18 cellular contexts compared by ENCODE assay signal in genomic region chr10:49178489-49179471, GRCh38. TPM values are rescaled to one million over a fixed set of nuclear protein-coding genes. Genes with fewer than 3 reads are reported as not detected.
DNase-seq lines count a peak whose midpoint lies in the region; ATAC-seq and TF ChIP-seq lines count a peak whose summit lies in the region.
"Had no signal": no experiment of that assay in that cellular context is flagged by ENCODE, and none has a peak within 500 bp of the region (broad histone marks: within the 10 kb centered on the region; RNA-seq: fewer than 3 reads in every experiment).

No MANE protein-coding gene starts in this region.

- no peak overlapping the region for H3K4me3 ChIP-seq in smooth muscle cell
- H3K4me3 ChIP-seq: cardiac muscle cell, GM23248, left lung had no signal

- intact Hi-C loops in activated T-helper 2 cell treated with anti-CD3 and anti-CD28 coated beads, Interferon-gamma antibody, Interleukin-2, Interleukin-4, amounts not matched to agents 10 μg/mL and 5 μg/mL and 100 μg/mL, durations not matched to agents 14 hours and 24 hours and 36 hours (cut with micrococcal nuclease) = loop anchor here (5.0 kb wide), 1 partner anchor 1334 kb away; no protein-coding TSS in a partner anchor
- intact Hi-C loops in sciatic nerve (cut with DNase I) = no loop called here

- H3K27ac ChIP-seq in smooth muscle cell (ENCODE audit: low read depth) = peak overlapping the region; percentile 90
- H3K27ac ChIP-seq: cardiac muscle cell had no signal

- no peaks in the 10 kb centered on the region for H3K9me3 Mint-ChIP-seq in activated CD8-positive, alpha-beta memory T cell treated with anti-CD3 and anti-CD28 coated beads, Interleukin-2, amount 10 ng/mL, durations not matched to agents 7 days and 5 days (ENCODE audit: low read depth)
- no peaks in the 10 kb centered on the region for H3K9me3 Mint-ChIP-seq in IgD-negative memory B cell
- no peaks in the 10 kb centered on the region for H3K9me3 Mint-ChIP-seq in activated T-helper 2 cell treated with anti-CD3 and anti-CD28 coated beads, Interferon-gamma antibody, Interleukin-2, Interleukin-4, amounts not matched to agents 10 μg/mL and 5 μg/mL and 100 μg/mL, durations not matched to agents 14 hours and 24 hours and 36 hours
- H3K9me3 Mint-ChIP-seq: endodermal cell had no signal

- DNase-seq in activated CD8-positive, alpha-beta memory T cell treated with anti-CD3 and anti-CD28 coated beads, Interleukin-2, amount 10 ng/mL, durations not matched to agents 7 days and 5 days = peak; percentile 38
- no peak for DNase-seq in activated CD8-positive, alpha-beta memory T cell treated with anti-CD3 and anti-CD28 coated beads, Interleukin-2, amount 50 U/mL, for 4 hours
- no peak for DNase-seq in activated T-helper 2 cell treated with anti-CD3 and anti-CD28 coated beads, Interferon-gamma antibody, Interleukin-2, Interleukin-4, amounts not matched to agents 10 μg/mL and 5 μg/mL and 100 μg/mL, durations not matched to agents 14 hours and 24 hours and 36 hours (ENCODE audit: low spot score)
- DNase-seq in smooth muscle cell (lab: John Stamatoyannopoulos, UW; ENCODE audit: unreplicated experiment) (no peak), sciatic nerve (ENCODE audit: low spot score) (no peak)
- DNase-seq: DMS 273 treated with DMSO at 0.1 percent for 48 hours, endodermal cell, GM23248, NCI-H2081 treated with DMSO at 0.1 percent for 48 hours, NCI-H748 treated with DMSO at 0.1 percent for 48 hours, T1000 had no signal

- no peaks in the 10 kb centered on the region for H3K27me3 Mint-ChIP-seq in activated CD8-positive, alpha-beta memory T cell treated with anti-CD3 and anti-CD28 coated beads, Interleukin-2, amount 10 ng/mL, durations not matched to agents 7 days and 5 days
- peaks cover 1% of the 10 kb centered on the region for H3K27me3 Mint-ChIP-seq in IgD-negative memory B cell
- no peaks in the 10 kb centered on the region for H3K27me3 Mint-ChIP-seq in activated T-helper 2 cell treated with anti-CD3 and anti-CD28 coated beads, Interferon-gamma antibody, Interleukin-2, Interleukin-4, amounts not matched to agents 10 μg/mL and 5 μg/mL and 100 μg/mL, durations not matched to agents 14 hours and 24 hours and 36 hours (ENCODE audit: low read depth)
- H3K27me3 Mint-ChIP-seq: activated naive CD8-positive, alpha-beta T cell had no signal

- no peaks in the 10 kb centered on the region for H3K36me3 ChIP-seq in smooth muscle cell (ENCODE audit: low read depth)
- H3K36me3 ChIP-seq: cardiac muscle cell, left lung had no signal

- H3K9ac ChIP-seq in smooth muscle cell (ENCODE audit: low read depth) = no peak overlapping the region

- no peaks in the 10 kb centered on the region for H3K27me3 ChIP-seq in smooth muscle cell (ENCODE audit: low read depth)
- H3K27me3 ChIP-seq: cardiac muscle cell, left lung had no signal

- peaks cover 82% of the 10 kb centered on the region for H3K4me1 Mint-ChIP-seq in activated CD8-positive, alpha-beta memory T cell treated with anti-CD3 and anti-CD28 coated beads, Interleukin-2, amount 10 ng/mL, durations not matched to agents 7 days and 5 days
- peaks cover 60 to 81% (median 76%) of the 10 kb centered on the region in 3 donors for H3K4me1 Mint-ChIP-seq in IgD-negative memory B cell
- H3K4me1 Mint-ChIP-seq in activated T-helper 2 cell treated with anti-CD3 and anti-CD28 coated beads, Interferon-gamma antibody, Interleukin-2, Interleukin-4, amounts not matched to agents 10 μg/mL and 5 μg/mL and 100 μg/mL, durations not matched to agents 14 hours and 24 hours and 36 hours (ENCODE audit: low read depth) = peaks cover 81% of the 10 kb centered on the region

- peaks cover 4% of the 10 kb centered on the region for H3K4me1 ChIP-seq in smooth muscle cell (ENCODE audit: low read depth)

- CTCF ChIA-PET in activated CD8-positive, alpha-beta memory T cell treated with anti-CD3 and anti-CD28 coated beads, Interleukin-2, amount 10 ng/mL, durations not matched to agents 7 days and 5 days (lab: Charles Lee) = interaction anchor here (1.2 to 1.8 kb wide), 2 partner anchors 14 to 22 kb away, joined by 3 to 9 read pairs; no protein-coding TSS in a partner anchor

- H4K20me1 ChIP-seq in smooth muscle cell (ENCODE audit: low read depth) = no peaks in the 10 kb centered on the region

- H3K79me2 ChIP-seq in smooth muscle cell (ENCODE audit: low read depth) = no peaks in the 10 kb centered on the region

- no peaks in the 10 kb centered on the region for H3K9me3 ChIP-seq in smooth muscle cell (replicated peaks; ENCODE audit: low read depth)
- H3K9me3 ChIP-seq: left lung had no signal

- ATAC-seq in activated CD8-positive, alpha-beta memory T cell treated with anti-CD3 and anti-CD28 coated beads, Interleukin-2, amount 10 ng/mL, durations not matched to agents 7 days and 5 days = no peak
- ATAC-seq in HG02970 (IDR thresholded peaks at IDR 0.05; ENCODE audit: low FRiP score, unreplicated experiment) (no peak), sciatic nerve (no peak), esophagus mucosa (no peak)

- WGBS in smooth muscle cell (ENCODE audit: low lambda C conversion rate) = 94% methylated on average over 6 of the region's 6 CpGs

- TF ChIP-seq CTCF in smooth muscle cell (IDR thresholded peaks at IDR 0.05; ENCODE audit: borderline replicate concordance, insufficient read depth, poor library complexity, severe bottlenecking) = no peak

- H3F3A ChIP-seq in smooth muscle cell (ENCODE audit: low read depth) = peaks cover 5% of the 10 kb centered on the region

- no peak overlapping the region for H3K4me2 ChIP-seq in smooth muscle cell

- H3K36me3 Mint-ChIP-seq in activated CD8-positive, alpha-beta memory T cell treated with anti-CD3 and anti-CD28 coated beads, Interleukin-2, amount 10 ng/mL, durations not matched to agents 7 days and 5 days = peaks cover 14% of the 10 kb centered on the region
- H3K36me3 Mint-ChIP-seq in IgD-negative memory B cell = no peaks in the 10 kb centered on the region
- peaks cover 55% of the 10 kb centered on the region for H3K36me3 Mint-ChIP-seq in activated T-helper 2 cell treated with anti-CD3 and anti-CD28 coated beads, Interferon-gamma antibody, Interleukin-2, Interleukin-4, amounts not matched to agents 10 μg/mL and 5 μg/mL and 100 μg/mL, durations not matched to agents 14 hours and 24 hours and 36 hours (ENCODE audit: low read depth)
- H3K36me3 Mint-ChIP-seq: activated naive CD8-positive, alpha-beta T cell had no signal

- peak overlapping the region; percentile 99 for H3K27ac Mint-ChIP-seq in activated CD8-positive, alpha-beta memory T cell treated with anti-CD3 and anti-CD28 coated beads, Interleukin-2, amount 10 ng/mL, durations not matched to agents 7 days and 5 days
- peak overlapping the region; percentile 91 to 96 (median 94) for H3K27ac Mint-ChIP-seq in IgD-negative memory B cell
- peak overlapping the region; percentile 97 for H3K27ac Mint-ChIP-seq in activated T-helper 2 cell treated with anti-CD3 and anti-CD28 coated beads, Interferon-gamma antibody, Interleukin-2, Interleukin-4, amounts not matched to agents 10 μg/mL and 5 μg/mL and 100 μg/mL, durations not matched to agents 14 hours and 24 hours and 36 hours
- H3K27ac Mint-ChIP-seq: endodermal cell had no signal

- no peak overlapping the region for H3K4me3 Mint-ChIP-seq in activated CD8-positive, alpha-beta memory T cell treated with anti-CD3 and anti-CD28 coated beads, Interleukin-2, amount 10 ng/mL, durations not matched to agents 7 days and 5 days
- H3K4me3 Mint-ChIP-seq in IgD-negative memory B cell = peak overlapping the region in 3 of 4 donors; percentile 49 to 79 (median 75)
- no peak overlapping the region for H3K4me3 Mint-ChIP-seq in activated T-helper 2 cell treated with anti-CD3 and anti-CD28 coated beads, Interferon-gamma antibody, Interleukin-2, Interleukin-4, amounts not matched to agents 10 μg/mL and 5 μg/mL and 100 μg/mL, durations not matched to agents 14 hours and 24 hours and 36 hours (ENCODE audit: low read depth)
- H3K4me3 Mint-ChIP-seq: activated naive CD8-positive, alpha-beta T cell; endodermal cell had no signal

- no peak overlapping the region for H2AFZ ChIP-seq in smooth muscle cell (ENCODE audit: low read depth)

RNA-seq across cellular contexts. Expression of gene TMEM273, which starts 9.4 kb away (rescaled TPM):
- total RNA-seq in activated CD8-positive, alpha-beta memory T cell treated with anti-CD3 and anti-CD28 coated beads, Interleukin-2, amount 10 ng/mL, durations not matched to agents 7 days and 5 days = 10 to 100 TPM; 44.9 to 72.0 TPM
- polyA plus RNA-seq in IgD-negative memory B cell (137 TPM), smooth muscle cell (not detected in 2 replicates)
- total RNA-seq in activated T-helper 2 cell treated with anti-CD3 and anti-CD28 coated beads, Interferon-gamma antibody, Interleukin-2, Interleukin-4, amounts not matched to agents 10 μg/mL and 5 μg/mL and 100 μg/mL, durations not matched to agents 14 hours and 24 hours and 36 hours = 53.2 and 58.4 TPM in 2 replicates
- total RNA-seq in smooth muscle cell (0.09 TPM in 1 of 2 replicates, not detected in the other), sciatic nerve (35.1 TPM), esophagus mucosa (3.8 TPM)
- total RNA-seq: cardiac muscle cell, endodermal cell, fibroblast of villous mesenchyme, GM23248 had no signal
- polyA plus RNA-seq: cardiac muscle cell, GM23248 had no signal

RNA-seq across cellular contexts. Expression of gene FAM170B, which starts 45.0 kb away (rescaled TPM):
- not detected for total RNA-seq in activated CD8-positive, alpha-beta memory T cell treated with anti-CD3 and anti-CD28 coated beads, Interleukin-2, amount 10 ng/mL, durations not matched to agents 7 days and 5 days
- polyA plus RNA-seq in IgD-negative memory B cell (not detected), smooth muscle cell (not detected in 2 replicates)
- not detected in 2 replicates for total RNA-seq in activated T-helper 2 cell treated with anti-CD3 and anti-CD28 coated beads, Interferon-gamma antibody, Interleukin-2, Interleukin-4, amounts not matched to agents 10 μg/mL and 5 μg/mL and 100 μg/mL, durations not matched to agents 14 hours and 24 hours and 36 hours
- total RNA-seq in smooth muscle cell (not detected in 2 replicates), sciatic nerve (not detected), esophagus mucosa (not detected)
- total RNA-seq: cardiac muscle cell, endodermal cell, fibroblast of villous mesenchyme, GM23248 had no signal
- polyA plus RNA-seq: cardiac muscle cell, GM23248 had no signal

Comparison
In these comparisons a context has a peak if more than half of its experiments do, and no peak if none do; other contexts are left out.
1. H3K4me3 Mint-ChIP-seq: peak in IgD-negative memory B cell (3 of 4); none in activated CD8-positive, alpha-beta memory T cell treated with anti-CD3 and anti-CD28 coated beads, Interleukin-2, amount 10 ng/mL, durations not matched to agents 7 days and 5 days (single experiment) and activated T-helper 2 cell treated with anti-CD3 and anti-CD28 coated beads, Interferon-gamma antibody, Interleukin-2, Interleukin-4, amounts not matched to agents 10 μg/mL and 5 μg/mL and 100 μg/mL, durations not matched to agents 14 hours and 24 hours and 36 hours (single experiment).
2. Peak in every context shown above with its lines, with median percentiles within 50 percentile points of each other: H3K27ac Mint-ChIP-seq.